Comparison of ENCODE assay signal across 9 cellular contexts in genomic region chr1:150615346-150616201, GRCh38. TPM values are rescaled to one million over a fixed set of nuclear protein-coding genes. Genes with fewer than 3 reads are reported as not detected.
A peak's percentile ranks its signal among the peaks of the same experiment; 100 is the strongest.
DNase-seq lines count a peak whose midpoint lies in the region; ATAC-seq and TF ChIP-seq lines count a peak whose summit lies in the region.
"Had no signal": no experiment of that assay in that cellular context is flagged by ENCODE, and none has a peak within 500 bp of the region (broad histone marks: within the 10 kb centered on the region; RNA-seq: fewer than 3 reads in every experiment).

No MANE protein-coding gene starts in this region.

- H3K27ac Mint-ChIP-seq in Calu3 (ENCODE audit: unreplicated experiment) (peak overlapping the region; percentile 90), natural killer cell (peak overlapping the region; percentile 74 to 90)
- peak overlapping the region; percentile 78 for H3K27ac Mint-ChIP-seq in activated naive CD8-positive, alpha-beta T cell treated with anti-CD3 and anti-CD28 coated beads, Interleukin-2, amount 50 U/mL, for 24 hours

- no peak for ATAC-seq in activated naive CD8-positive, alpha-beta T cell treated with anti-CD3 and anti-CD28 coated beads, Interleukin-2, amount 50 U/mL, for 24 hours
- ATAC-seq in natural killer cell: no peak

- CTCF ChIA-PET in Calu3 (lab: Charles Lee): interaction anchor here (2.1 kb wide), 1 partner anchor 36 kb away, joined by 6 read pairs; the partner anchor contains the start of gene MCL1

- H3K4me3 Mint-ChIP-seq in Calu3 (ENCODE audit: low read depth, unreplicated experiment): peak overlapping the region; percentile 31
- peak overlapping the region; percentile 32 for H3K4me3 Mint-ChIP-seq in activated naive CD8-positive, alpha-beta T cell treated with anti-CD3 and anti-CD28 coated beads, Interleukin-2, amount 50 U/mL, for 24 hours
- H3K4me3 Mint-ChIP-seq in natural killer cell: peak overlapping the region; percentile 40

- intact Hi-C loops in Calu3 (cut with micrococcal nuclease; ENCODE audit: unreplicated experiment) (no loop called here), natural killer cell (cut with micrococcal nuclease) (no loop called here)

- DNase-seq in Calu3 (peak; percentile 20), M059J (ENCODE audit: low read depth) (peak; percentile 70), natural killer cell (no peak), GM20000 (ENCODE audit: low spot score) (no peak), DMS79 treated with DMSO at 0.1 percent for 48 hours (lab: John Stamatoyannopoulos, UW) (no peak), NOMO-1 (lab: John Stamatoyannopoulos, UW; ENCODE audit: unreplicated experiment in 2 of 2) (no peak), SHP77 treated with DMSO at 0.1 percent for 48 hours (lab: John Stamatoyannopoulos, UW) (no peak)
- no peak for DNase-seq in activated naive CD8-positive, alpha-beta T cell treated with anti-CD3 and anti-CD28 coated beads, Interleukin-2, amount 50 U/mL, for 24 hours
- DNase-seq: NCI-H446 had no signal

- H3K27me3 Mint-ChIP-seq in Calu3 (ENCODE audit: unreplicated experiment) (no peaks in the 10 kb centered on the region), natural killer cell (ENCODE audit: low read depth in 2 of 2) (no peaks in the 10 kb centered on the region)
- H3K27me3 Mint-ChIP-seq in activated naive CD8-positive, alpha-beta T cell treated with anti-CD3 and anti-CD28 coated beads, Interleukin-2, amount 50 U/mL, for 24 hours: no peaks in the 10 kb centered on the region

- no peak for TF ChIP-seq CTCF in Calu3 (IDR thresholded peaks at IDR 0.05; ENCODE audit: unreplicated experiment)
- no peak for TF ChIP-seq CTCF in natural killer cell (IDR thresholded peaks at IDR 0.05)
- no peak for TF ChIP-seq CTCF in GM20000 (IDR thresholded peaks at IDR 0.05; ENCODE audit: extremely low read depth, missing control alignments)

- H3K4me1 Mint-ChIP-seq in Calu3 (ENCODE audit: low read depth, unreplicated experiment): peaks cover 78% of the 10 kb centered on the region
- peaks cover 82% of the 10 kb centered on the region for H3K4me1 Mint-ChIP-seq in activated naive CD8-positive, alpha-beta T cell treated with anti-CD3 and anti-CD28 coated beads, Interleukin-2, amount 50 U/mL, for 24 hours
- peaks cover 51 to 56% of the 10 kb centered on the region in 2 donors for H3K4me1 Mint-ChIP-seq in natural killer cell

- no TSS peak for BruUV-seq in Calu3 (replicated peaks; lab: Mats Ljungman, UMichigan)

- H3K36me3 Mint-ChIP-seq in Calu3 (ENCODE audit: insufficient read depth, unreplicated experiment) (peaks cover 77% of the 10 kb centered on the region), natural killer cell (peaks cover 13% of the 10 kb centered on the region)
- peaks cover 59% of the 10 kb centered on the region for H3K36me3 Mint-ChIP-seq in activated naive CD8-positive, alpha-beta T cell treated with anti-CD3 and anti-CD28 coated beads, Interleukin-2, amount 50 U/mL, for 24 hours (ENCODE audit: low read depth)

- H3K9me3 Mint-ChIP-seq in Calu3 (ENCODE audit: low read depth, unreplicated experiment) (no peaks in the 10 kb centered on the region), natural killer cell (no peaks in the 10 kb centered on the region)
- H3K9me3 Mint-ChIP-seq in activated naive CD8-positive, alpha-beta T cell treated with anti-CD3 and anti-CD28 coated beads, Interleukin-2, amount 50 U/mL, for 24 hours: no peaks in the 10 kb centered on the region

RNA-seq across cellular contexts. Expression of gene ENSA, which starts 13.8 kb away (rescaled TPM):
- total RNA-seq in Calu3 (2022) (253 and 276 TPM in 2 replicates), natural killer cell (100 to 1,000 TPM; 185 to 228 (median 220) TPM)
- total RNA-seq in M059J (2014; rRNA removed; shearing (Covaris generic)): 231 and 284 TPM in 2 replicates

RNA-seq across cellular contexts. Expression of gene MCL1, which starts 36.2 kb away (rescaled TPM):
- total RNA-seq in Calu3 (2022) (261 and 262 TPM in 2 replicates), natural killer cell (1,000 to 10,000 TPM in 1 of 3 donors, 100 to 1,000 TPM in 2; 929 to 1,396 (median 938) TPM)
- 130 and 216 TPM in 2 replicates for total RNA-seq in M059J (2014; rRNA removed; shearing (Covaris generic))

Comparison
In these comparisons a context has a peak if more than half of its experiments do, and no peak if none do; other contexts are left out.
1. DNase-seq: peak in Calu3 (single experiment) and M059J (single experiment); none in activated naive CD8-positive, alpha-beta T cell treated with anti-CD3 and anti-CD28 coated beads, Interleukin-2, amount 50 U/mL, for 24 hours (single experiment), natural killer cell (single experiment), GM20000 (single experiment), DMS79 treated with DMSO at 0.1 percent for 48 hours (single experiment), NOMO-1 (0 of 2) and SHP77 treated with DMSO at 0.1 percent for 48 hours (single experiment).
2. Peak in every context shown above with its lines, with median percentiles within 50 percentile points of each other: H3K27ac Mint-ChIP-seq and H3K4me3 Mint-ChIP-seq.